25 cellular contexts compared by ENCODE assay signal in the genomic region with DNA sequence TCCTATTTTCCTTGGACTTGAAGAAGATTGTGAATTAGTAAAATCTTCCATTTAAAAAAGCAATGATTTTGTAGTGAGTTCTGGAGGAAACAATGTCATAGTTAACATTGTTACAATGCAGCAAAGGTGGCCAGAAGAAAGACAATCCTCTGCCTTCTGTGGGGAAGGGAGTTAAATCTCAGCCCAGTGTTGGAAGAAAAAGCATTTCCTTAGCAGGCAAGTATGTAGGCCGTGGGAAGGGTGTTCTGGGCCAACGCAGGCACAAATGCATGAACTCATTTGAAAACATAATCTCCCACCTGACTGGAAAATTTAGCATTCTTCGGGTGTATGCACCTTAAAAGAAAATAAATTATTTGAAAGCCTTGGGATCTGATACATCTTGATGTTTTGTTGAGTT.
DNase-seq lines count a peak whose midpoint lies in the region; ATAC-seq, FAIRE-seq and TF ChIP-seq lines count a peak whose summit lies in the region.
"Had no signal": no experiment of that assay in that cellular context is flagged by ENCODE, and none has a peak within 500 bp of the region (broad histone marks: within the 10 kb centered on the region; RNA-seq: fewer than 3 reads in every experiment).

No MANE protein-coding gene starts in this region.

- H3K9me3 ChIP-seq in HUES64 (ENCODE audit: insufficient read depth, low read depth, low read length) = no peaks in the 10 kb centered on the region; the same call in 1 of the 2 replicates
- H3K9me3 ChIP-seq: A549 had no signal

- H3K4me3 Mint-ChIP-seq in chondrocyte (ENCODE audit: unreplicated experiment) = no peak overlapping the region
- H3K4me3 Mint-ChIP-seq: B cell, CD14-positive monocyte had no signal

- H3K27me3 ChIP-seq in HUES64 (ENCODE audit: insufficient read depth, low read length) = no peaks in the 10 kb centered on the region
- peaks cover 0 to 31% (median 0%) of the 10 kb centered on the region in 45 donors for H3K27me3 ChIP-seq in dorsolateral prefrontal cortex

- peaks cover 19% of the 10 kb centered on the region; the same call in 1 of the 2 replicates for H3K4me1 ChIP-seq in HUES64 (ENCODE audit: insufficient read depth, low read length)
- H3K4me1 ChIP-seq: A549 had no signal

- no peak for ATAC-seq in GM19397 (IDR thresholded peaks at IDR 0.05; ENCODE audit: unreplicated experiment)
- ATAC-seq: A549 had no signal

- H3K27ac ChIP-seq in HUES64 (ENCODE audit: low read depth, low read length) = peak overlapping the region; percentile 55; the same call in 1 of the 2 replicates
- H3K27ac ChIP-seq in dorsolateral prefrontal cortex = no peak overlapping the region
- H3K27ac ChIP-seq: A549, HL-60, KMS-11, PC-9 had no signal

- H3K4me1 Mint-ChIP-seq in chondrocyte (ENCODE audit: low read depth) = peaks cover 50% of the 10 kb centered on the region
- H3K4me1 Mint-ChIP-seq: B cell, CD14-positive monocyte had no signal

- no peak overlapping the region for H3K4me3 ChIP-seq in HUES64 (ENCODE audit: low read length)
- H3K4me3 ChIP-seq in dorsolateral prefrontal cortex = no peak overlapping the region
- H3K4me3 ChIP-seq: A549, PC-9 had no signal

- no peaks in the 10 kb centered on the region for H3K9me3 Mint-ChIP-seq in chondrocyte (ENCODE audit: low read depth)

- H3K27me3 Mint-ChIP-seq in chondrocyte (ENCODE audit: low read depth) = no peaks in the 10 kb centered on the region

- no peaks in the 10 kb centered on the region for H3K36me3 ChIP-seq in HUES64 (ENCODE audit: insufficient read depth, low read length)

- no peak for FAIRE-seq in D721Med (lab: Jason Lieb, UNC)
- FAIRE-seq: A549, GM18507, GM19239 had no signal

- H3K27ac Mint-ChIP-seq in chondrocyte (ENCODE audit: unreplicated experiment) = peak overlapping the region; percentile 14
- H3K27ac Mint-ChIP-seq: B cell, CD14-positive monocyte had no signal

- no peaks in the 10 kb centered on the region for H3K36me3 Mint-ChIP-seq in chondrocyte (ENCODE audit: low read depth)
- H3K36me3 Mint-ChIP-seq: CD14-positive monocyte had no signal

- TF ChIP-seq CTCF in chondrocyte (IDR thresholded peaks at IDR 0.05) (no peak), dorsolateral prefrontal cortex (IDR thresholded peaks at IDR 0.05 in 54 of 56, conservative IDR thresholded peaks at IDR 0.05 in 2 of 56; ENCODE audit: low read depth in 1 of 56, partially characterized antibody in 56 of 56) (no peak), D721Med (IDR thresholded peaks at IDR 0.05; ENCODE audit: insufficient read depth, missing control alignments) (no peak)

- no peak overlapping the region; the same call in 1 of the 2 replicates for H3K9ac ChIP-seq in HUES64 (ENCODE audit: low read depth, low read length)
- H3K9ac ChIP-seq: KMS-11 had no signal

- 93% methylated on average over 3 of the region's 3 CpGs for WGBS in HUES64

- intact Hi-C loops in dorsolateral prefrontal cortex (cut with DNase I) = no loop called here

- DNase-seq in chondrocyte (ENCODE audit: low spot score) (no peak), kidney glomerular epithelial cell (lab: John Stamatoyannopoulos, UW) (peak; percentile 25), pulmonary artery endothelial cell (ENCODE audit: low read depth, low spot score) (peak; percentile 70), dorsolateral prefrontal cortex (no peak), D721Med (ENCODE audit: insufficient read length, low spot score) (no peak)
- no peak for DNase-seq in stimulated activated CD4-positive, alpha-beta T cell treated with anti-CD3 and anti-CD28 coated beads, Interleukin-4, amount 100 ng/mL, for 1 hour
- DNase-seq: DMS53, GDM1, NCI-H1105, NCI-H146, NCI-H2029, NCI-H510A treated with DMSO at 0.1 percent for 48 hours, NCI-H748 treated with DMSO at 0.1 percent for 48 hours, PC-9, RPMI8226, SIG-M5 had no signal

Comparison
In these comparisons a context has a peak if more than half of its experiments do, and no peak if none do; other contexts are left out.
1. DNase-seq: peak in kidney glomerular epithelial cell (single experiment) and pulmonary artery endothelial cell (single experiment); none in chondrocyte (single experiment), dorsolateral prefrontal cortex (0 of 10), D721Med (single experiment) and stimulated activated CD4-positive, alpha-beta T cell treated with anti-CD3 and anti-CD28 coated beads, Interleukin-4, amount 100 ng/mL, for 1 hour (single experiment).